Comparison of ENCODE assay signal across 8 cellular contexts in the genomic region with DNA sequence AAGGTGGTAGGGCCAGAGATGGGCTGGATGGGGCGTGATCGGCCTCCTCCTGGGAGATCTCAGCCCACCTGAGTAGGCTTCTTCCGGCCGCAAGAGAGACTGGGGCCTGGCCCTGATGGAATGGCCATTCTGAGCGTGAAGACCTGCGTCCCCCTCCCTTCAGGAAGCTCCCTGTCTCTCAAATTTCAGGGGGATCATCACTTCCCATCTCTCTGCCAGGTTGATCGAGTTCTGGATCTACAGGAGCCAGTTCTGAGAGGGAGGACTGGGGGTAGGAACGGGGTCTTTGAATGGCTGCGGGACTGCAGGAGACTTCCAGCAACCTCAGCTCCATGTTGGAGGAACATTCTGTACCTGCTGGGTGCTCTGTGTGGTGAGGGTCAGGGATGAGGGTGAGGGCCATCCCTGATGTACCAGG. TPM values are rescaled to one million over a fixed set of nuclear protein-coding genes. Genes with fewer than 3 reads are reported as not detected.
DNase-seq lines count a peak whose midpoint lies in the region; ATAC-seq and TF ChIP-seq lines count a peak whose summit lies in the region.

No MANE protein-coding gene starts in this region.

- H3K36me3 ChIP-seq in neural progenitor cell = no peaks in the 10 kb centered on the region

- H3K27ac ChIP-seq in C4-2B = peak overlapping the region; percentile 22
- H3K27ac ChIP-seq in dorsolateral prefrontal cortex = peak overlapping the region in 54 of 59 donors; percentile 5 to 89 (median 77)
- no peak overlapping the region for H3K27ac ChIP-seq in neural progenitor cell

- H3K9ac ChIP-seq in neural progenitor cell = no peak overlapping the region

- H3K27ac Mint-ChIP-seq in neural progenitor cell = peak overlapping the region; percentile 60
- no peak overlapping the region for H3K27ac Mint-ChIP-seq in endothelial cell (ENCODE audit: unreplicated experiment)

- H3K9me3 Mint-ChIP-seq in neural progenitor cell = no peaks in the 10 kb centered on the region
- no peaks in the 10 kb centered on the region for H3K9me3 Mint-ChIP-seq in endothelial cell (ENCODE audit: unreplicated experiment)

- H3K36me3 Mint-ChIP-seq in neural progenitor cell (no peaks in the 10 kb centered on the region), endothelial cell (ENCODE audit: low read depth, unreplicated experiment) (peaks cover 3% of the 10 kb centered on the region)

- H3K79me2 ChIP-seq in neural progenitor cell (ENCODE audit: low read depth) = no peaks in the 10 kb centered on the region

- intact Hi-C loops in dorsolateral prefrontal cortex (cut with DNase I) = loop anchor here (2.0 kb wide), 2 partner anchors 25 to 27 kb away; partner anchors contain the start of genes LRRC3C (in 1 of the 2) and ORMDL3 (in 1 of the 2)

- peaks cover 12% of the 10 kb centered on the region for H3K4me1 Mint-ChIP-seq in neural progenitor cell
- H3K4me1 Mint-ChIP-seq in endothelial cell (ENCODE audit: unreplicated experiment) = peaks cover 11% of the 10 kb centered on the region

- no peaks in the 10 kb centered on the region for H4K20me1 ChIP-seq in neural progenitor cell (ENCODE audit: low read depth)

- peaks cover 4% of the 10 kb centered on the region for H3F3A ChIP-seq in neural progenitor cell (ENCODE audit: low read depth)

- ATAC-seq in activated CD4-positive, CD25-positive, alpha-beta regulatory T cell treated with anti-CD3 and anti-CD28 coated beads, Interleukin-2, amount 50 U/mL, for 24 hours = no peak

- peak overlapping the region; percentile 69 for H3K4me2 ChIP-seq in neural progenitor cell

- H2AFZ ChIP-seq in neural progenitor cell (replicated peaks) = peak overlapping the region; percentile 4

- H3K4me1 ChIP-seq in neural progenitor cell = no peaks in the 10 kb centered on the region

- DNase-seq in LNCaP clone FGC (ENCODE audit: low read depth) = no peak
- no peak for DNase-seq in dorsolateral prefrontal cortex
- DNase-seq in neural progenitor cell (ENCODE audit: low spot score) = no peak
- no peak for DNase-seq in endothelial cell (ENCODE audit: low spot score)
- DNase-seq in medulla oblongata (ENCODE audit: extremely low spot score) = no peak
- DNase-seq in GOT3 (lab: John Stamatoyannopoulos, UW) = no peak

- H3K4me3 Mint-ChIP-seq in neural progenitor cell (peak overlapping the region; percentile 81), endothelial cell (ENCODE audit: unreplicated experiment) (no peak overlapping the region)

- TF ChIP-seq CTCF in C4-2B (conservative IDR thresholded peaks at IDR 0.05) = no peak
- TF ChIP-seq CTCF in LNCaP clone FGC (IDR thresholded peaks at IDR 0.05; ENCODE audit: control insufficient read depth, extremely low read depth, insufficient read depth) = no peak
- peak in 1 of 56 donors; percentile 3 for TF ChIP-seq CTCF in dorsolateral prefrontal cortex (IDR thresholded peaks at IDR 0.05 in 54 of 56, conservative IDR thresholded peaks at IDR 0.05 in 2 of 56; ENCODE audit: low read depth in 1 of 56, partially characterized antibody in 56 of 56)
- TF ChIP-seq CTCF in neural progenitor cell (IDR thresholded peaks at IDR 0.05) = no peak
- TF ChIP-seq CTCF in endothelial cell (IDR thresholded peaks at IDR 0.05; ENCODE audit: unreplicated experiment) = no peak

- H3K27me3 Mint-ChIP-seq in neural progenitor cell (ENCODE audit: insufficient read depth, low read depth) (no peaks in the 10 kb centered on the region), endothelial cell (ENCODE audit: unreplicated experiment) (peaks cover 19% of the 10 kb centered on the region)

- H3K9me3 ChIP-seq in neural progenitor cell (ENCODE audit: low read depth) = no peaks in the 10 kb centered on the region

- H3K27me3 ChIP-seq in dorsolateral prefrontal cortex (no peaks in the 10 kb centered on the region), neural progenitor cell (peaks cover 16% of the 10 kb centered on the region)

- H3K4me3 ChIP-seq in LNCaP clone FGC (ENCODE audit: low read depth, low read length) (peak overlapping the region; percentile 41), dorsolateral prefrontal cortex (peak overlapping the region; percentile 32 to 76 (median 61)), neural progenitor cell (peak overlapping the region; percentile 42)

RNA-seq across cellular contexts. Expression of gene GSDMA, which starts 9.3 kb away (rescaled TPM):
- 1 to 10 TPM in 1 of 120 experiments, under 1 TPM in 5, not detected in 114; 0.22 to 1.3 (median 0.35) TPM for total RNA-seq in dorsolateral prefrontal cortex
- total RNA-seq in neural progenitor cell (ENCODE audit: low replicate concordance) = 0.09 TPM in 1 of 2 replicates, not detected in the other
- total RNA-seq in endothelial cell (ENCODE audit: unreplicated experiment) = not detected

RNA-seq across cellular contexts. Expression of gene LRRC3C, which starts 25.9 kb away (rescaled TPM):
- total RNA-seq in dorsolateral prefrontal cortex (under 1 TPM in 6 of 120 experiments, not detected in 114; 0.47 to 1.00 (median 0.60) TPM), neural progenitor cell (ENCODE audit: low replicate concordance) (not detected in 2 replicates), endothelial cell (ENCODE audit: unreplicated experiment) (not detected)

RNA-seq across cellular contexts. Expression of gene ORMDL3, which starts 26.1 kb away (rescaled TPM):
- total RNA-seq in dorsolateral prefrontal cortex = 10 to 100 TPM; 42.7 to 90.1 (median 58.8) TPM
- 29.3 and 47.1 TPM in 2 replicates for total RNA-seq in neural progenitor cell (ENCODE audit: low replicate concordance)
- 49.3 TPM for total RNA-seq in endothelial cell (ENCODE audit: unreplicated experiment)

RNA-seq across cellular contexts. Expression of gene PSMD3, which starts 27.1 kb away (rescaled TPM):
- total RNA-seq in dorsolateral prefrontal cortex = 100 to 1,000 TPM in 50 of 120 experiments, 10 to 100 TPM in 70; 70.5 to 136 (median 98.5) TPM
- total RNA-seq in neural progenitor cell (ENCODE audit: low replicate concordance) = 71.6 and 131 TPM in 2 replicates
- total RNA-seq in endothelial cell (ENCODE audit: unreplicated experiment) = 132 TPM

RNA-seq across cellular contexts. Expression of gene GSDMB, which starts 35.0 kb away (rescaled TPM):
- total RNA-seq in dorsolateral prefrontal cortex (10 to 100 TPM in 118 of 120 experiments, 1 to 10 TPM in 2; 8.8 to 58.3 (median 24.9) TPM), neural progenitor cell (ENCODE audit: low replicate concordance) (15.2 and 20.2 TPM in 2 replicates), endothelial cell (ENCODE audit: unreplicated experiment) (9.0 TPM)
